ENCODE assay signal across 1 cellular context in genomic region chr10:11724938-11725776, GRCh38.
TF ChIP-seq lines count a peak whose summit lies in the region.

No MANE protein-coding gene starts in this region.

TF ChIP-seq in K562, 482 proteins besides CTCF, POLR2A, EP300 and RAD21 (continues in another document):
- no peak for TF ChIP-seq TRIM25 (IDR thresholded peaks at IDR 0.05; ENCODE audit: borderline replicate concordance)
- TF ChIP-seq HDAC1 (IDR thresholded peaks at IDR 0.05) = no peak
- TF ChIP-seq CEBPG (CRISPR knock-in tag; IDR thresholded peaks at IDR 0.05) = no peak
- TF ChIP-seq CEBPG (tag; conservative IDR thresholded peaks at IDR 0.05 in 1 of 2, IDR thresholded peaks at IDR 0.05 in 1 of 2) = no peak
- peak; percentile 44; the same call in 1 of the 2 replicates for TF ChIP-seq JUND (IDR thresholded peaks at IDR 0.05; ENCODE audit: borderline replicate concordance, low read depth, low read length)
- no peak; the same call in 2 of the 3 replicates for TF ChIP-seq JUND (tag; IDR thresholded peaks at IDR 0.05; ENCODE audit: borderline replicate concordance, low read depth, low read length)
- 0 out of 2 replicates have a peak, but pooled peaks have one; percentile 25 for TF ChIP-seq CREM (IDR thresholded peaks at IDR 0.05; ENCODE audit: low read depth)
- TF ChIP-seq ARNT (IDR thresholded peaks at IDR 0.05) = 0 out of 4 replicates have a peak, but pooled peaks of 1 of the 2 experiments have one; percentile 40
- peak; percentile 96 for TF ChIP-seq SMC3 (conservative IDR thresholded peaks at IDR 0.05; ENCODE audit: insufficient read depth, low read depth, low read length)
- no peak for TF ChIP-seq FOXA1 (IDR thresholded peaks at IDR 0.05; ENCODE audit: borderline replicate concordance)
- TF ChIP-seq HDGF (IDR thresholded peaks at IDR 0.05) = peak; percentile 72; the same call in 1 of the 2 replicates
- 0 out of 3 replicates have a peak, but pooled peaks of 1 of the 2 experiments have one; percentile 35 for TF ChIP-seq CBX3 (IDR thresholded peaks at IDR 0.05; ENCODE audit: borderline replicate concordance in 1 of 2, low read length in 2 of 2)
- peak; percentile 93 for TF ChIP-seq CC2D1A (IDR thresholded peaks at IDR 0.05)
- peak; percentile 40; the same call in 1 of the 2 replicates for TF ChIP-seq CTBP1 (IDR thresholded peaks at IDR 0.05; ENCODE audit: borderline replicate concordance)
- peak; percentile 61; the same call in 1 of the 2 replicates for TF ChIP-seq STAG1 (CRISPR knock-in tag; IDR thresholded peaks at IDR 0.05; ENCODE audit: borderline replicate concordance)
- peak; percentile 95 for TF ChIP-seq ARID2 (IDR thresholded peaks at IDR 0.05)
- TF ChIP-seq NBN (IDR thresholded peaks at IDR 0.05; ENCODE audit: low read depth) = 0 out of 2 replicates have a peak, but pooled peaks have one; percentile 37
- TF ChIP-seq VEZF1 (CRISPR knock-in tag; IDR thresholded peaks at IDR 0.05) = 0 out of 2 replicates have a peak, but pooled peaks have one; percentile 13
- 0 out of 2 replicates have a peak, but pooled peaks have one; percentile 24 for TF ChIP-seq MYNN (IDR thresholded peaks at IDR 0.05)
- no peak for TF ChIP-seq MYNN (CRISPR knock-in tag; IDR thresholded peaks at IDR 0.05)
- TF ChIP-seq ATF4 (CRISPR knock-in tag; IDR thresholded peaks at IDR 0.05) = no peak
- TF ChIP-seq DIDO1 (tag; IDR thresholded peaks at IDR 0.05; ENCODE audit: low read depth) = no peak
- TF ChIP-seq NFATC3 (IDR thresholded peaks at IDR 0.05) = no peak; the same call in 1 of the 2 replicates
- TF ChIP-seq ZNF146 (CRISPR knock-in tag; IDR thresholded peaks at IDR 0.05; ENCODE audit: unreplicated experiment) = no peak
- no peak for TF ChIP-seq RREB1 (CRISPR knock-in tag; IDR thresholded peaks at IDR 0.05)
- peak; percentile 99 for TF ChIP-seq DEAF1 (CRISPR knock-in tag; IDR thresholded peaks at IDR 0.05)
- peak; percentile 36; the same call in 1 of the 2 replicates for TF ChIP-seq RB1 (IDR thresholded peaks at IDR 0.05; ENCODE audit: low read depth)
- peak in 1 of 2 experiments; percentile 72; a peak in 1 of 4 replicates for TF ChIP-seq RCOR1 (IDR thresholded peaks at IDR 0.05; ENCODE audit: borderline replicate concordance in 1 of 2, low read depth in 2 of 2, low read length in 2 of 2)
- 0 out of 2 replicates have a peak, but pooled peaks have one; percentile 32 for TF ChIP-seq KLF16 (IDR thresholded peaks at IDR 0.05)
- TF ChIP-seq MYBL2 (IDR thresholded peaks at IDR 0.05; ENCODE audit: low read depth) = peak; percentile 79
- no peak for TF ChIP-seq MYBL2 (CRISPR knock-in tag; IDR thresholded peaks at IDR 0.05; ENCODE audit: borderline replicate concordance)
- peak; percentile 22; the same call in 1 of the 2 replicates for TF ChIP-seq HMBOX1 (IDR thresholded peaks at IDR 0.05)
- no peak for TF ChIP-seq SUPT5H (IDR thresholded peaks at IDR 0.05)
- TF ChIP-seq FOXM1 (IDR thresholded peaks at IDR 0.05; ENCODE audit: low read depth) = peak; percentile 64; the same call in 1 of the 2 replicates
- no peak for TF ChIP-seq FOXM1 (CRISPR knock-in tag; IDR thresholded peaks at IDR 0.05; ENCODE audit: low read depth)
- peak in 1 of 2 experiments; percentile 35 for TF ChIP-seq AFF1 (IDR thresholded peaks at IDR 0.05; ENCODE audit: low read depth in 1 of 2, partially characterized antibody in 2 of 2)
- peak; percentile 22; the same call in 1 of the 2 replicates for TF ChIP-seq MYC (IDR thresholded peaks at IDR 0.05; ENCODE audit: low read depth, low read length)
- no peak for TF ChIP-seq MYC (CRISPR knock-in tag; IDR thresholded peaks at IDR 0.05; ENCODE audit: borderline replicate concordance, low read depth)
- TF ChIP-seq BCOR (IDR thresholded peaks at IDR 0.05) = no peak
- TF ChIP-seq KDM2B (CRISPR knock-in tag; IDR thresholded peaks at IDR 0.05) = no peak
- no peak for TF ChIP-seq SRSF1 (IDR thresholded peaks at IDR 0.05; ENCODE audit: low read depth, low read length)
- TF ChIP-seq ZNF212 (CRISPR knock-in tag; IDR thresholded peaks at IDR 0.05) = no peak
- 0 out of 2 replicates have a peak, but pooled peaks have one; percentile 23 for TF ChIP-seq ARID3A (IDR thresholded peaks at IDR 0.05; ENCODE audit: borderline replicate concordance, low read depth, low read length)
